ENCODE assay signal across 24 cellular contexts in genomic region chr7:149474309-149475120, GRCh38. TPM values are rescaled to one million over a fixed set of nuclear protein-coding genes. Genes with fewer than 3 reads are reported as not detected.
DNase-seq lines count a peak whose midpoint lies in the region; ATAC-seq, FAIRE-seq and TF ChIP-seq lines count a peak whose summit lies in the region.
"Had no signal": no experiment of that assay in that cellular context is flagged by ENCODE, and none has a peak within 500 bp of the region (broad histone marks: within the 10 kb centered on the region; RNA-seq: fewer than 3 reads in every experiment).

No MANE protein-coding gene starts in this region.

- H3K27ac ChIP-seq in A673 (ENCODE audit: low read depth, low read length, poor library complexity, severe bottlenecking) (no peak overlapping the region), H1 (ENCODE audit: low read depth, low read length) (no peak overlapping the region), neuronal stem cell (replicated peaks; ENCODE audit: low read length) (no peak overlapping the region)
- H3K27ac ChIP-seq: BLaER1 treated with 17β-estradiol and CSF1 and Interleukin-3, amounts not matched to agents 10 nM and 100 nM; vagina had no signal

- POLR2A ChIA-PET in A673 (lab: Charles Lee; ENCODE audit: low non-redundant PET) (no interaction called here), H1 (lab: Charles Lee; ENCODE audit: partially characterized antibody) (interaction anchor here (5.0 kb wide), 1 partner anchor 14 kb away, joined by 26 read pairs; the partner anchor contains the start of gene ZNF777)

- no peak for TF ChIP-seq EP300 in H1 (IDR thresholded peaks at IDR 0.05; ENCODE audit: borderline replicate concordance in 1 of 2, low read depth in 2 of 2, low read length in 2 of 2)

- peaks cover 22 to 36% of the 10 kb centered on the region in 2 donors for H3K36me3 Mint-ChIP-seq in activated naive CD4-positive, alpha-beta T cell treated with anti-CD3 and anti-CD28 coated beads, Interleukin-2, amount 50 U/mL, for 72 hours

- no peak overlapping the region for H2AFZ ChIP-seq in H1 (ENCODE audit: low read length)
- no peak overlapping the region for H2AFZ ChIP-seq in neuronal stem cell (ENCODE audit: low read length)

- H3K9ac ChIP-seq in H1 (replicated peaks in 1 of 4; ENCODE audit: extremely low read depth in 1 of 4, low read depth in 3 of 4, low read length in 3 of 4): no peak overlapping the region
- H3K9ac ChIP-seq in neuronal stem cell (ENCODE audit: low read depth, low read length, poor library complexity): peak overlapping the region; percentile 21
- H3K9ac ChIP-seq: BLaER1 treated with 17β-estradiol and CSF1 and Interleukin-3, amounts not matched to agents 10 nM and 100 nM had no signal

- H3K4me2 ChIP-seq in H1 (ENCODE audit: insufficient read depth in 1 of 2, low read depth in 2 of 2, low read length in 2 of 2) (no peak overlapping the region), neuronal stem cell (ENCODE audit: insufficient read depth, low read length, poor library complexity, severe bottlenecking) (no peak overlapping the region)
- H3K4me2 ChIP-seq: BLaER1 treated with 17β-estradiol and CSF1 and Interleukin-3, amounts not matched to agents 10 nM and 100 nM had no signal

- H3K4me3 ChIP-seq in A673 (ENCODE audit: low read depth, low read length, poor library complexity, severe bottlenecking): no peak overlapping the region
- H3K4me3 ChIP-seq in H7 (ENCODE audit: insufficient read depth, low read depth, low read length): no peak overlapping the region
- H3K4me3 ChIP-seq in H1 (ENCODE audit: extremely low read depth in 1 of 4, insufficient read depth in 2 of 4, low read depth in 3 of 4, low read length in 4 of 4): no peak overlapping the region
- no peak overlapping the region for H3K4me3 ChIP-seq in neuronal stem cell (ENCODE audit: low read length in 2 of 2)
- H3K4me3 ChIP-seq: BLaER1 treated with 17β-estradiol and CSF1 and Interleukin-3, amounts not matched to agents 10 nM and 100 nM; lung; vagina had no signal

- intact Hi-C loops in A673 (cut with micrococcal nuclease; ENCODE audit: unreplicated experiment): no loop called here

- no peaks in the 10 kb centered on the region for H3K79me2 ChIP-seq in H1 (ENCODE audit: control insufficient read depth in 1 of 2, insufficient read depth in 2 of 2, low read length in 2 of 2)

- H3K27ac Mint-ChIP-seq in activated naive CD4-positive, alpha-beta T cell treated with anti-CD3 and anti-CD28 coated beads, Interleukin-2, amount 50 U/mL, for 72 hours: no peak overlapping the region
- H3K27ac Mint-ChIP-seq: activated naive CD4-positive, alpha-beta T cell treated with anti-CD3 and anti-CD28 coated beads for 36 hours; T-helper 1 cell treated with Interleukin-12 subunit alpha and Interleukin-12 subunit beta and Interleukin-4 antibody, amounts not matched to agents 30 μg/mL and 1 μg/mL, for 36 hours had no signal

- H2BK20ac ChIP-seq in H1 (ENCODE audit: low read length): no peak overlapping the region

- H3K14ac ChIP-seq in H1 (ENCODE audit: insufficient read length) (no peak overlapping the region), neuronal stem cell (ENCODE audit: low read length) (no peak overlapping the region)

- H3K56ac ChIP-seq in H1 (replicated peaks; ENCODE audit: insufficient read length, low read depth, low read length): no peak overlapping the region

- no peaks in the 10 kb centered on the region for H3K23me2 ChIP-seq in H1 (ENCODE audit: low read depth, low read length)

- no peak overlapping the region for H2BK15ac ChIP-seq in H1 (ENCODE audit: low read length)
- no peak overlapping the region for H2BK15ac ChIP-seq in neuronal stem cell (ENCODE audit: low read length)

- H4K5ac ChIP-seq in H1 (ENCODE audit: insufficient read length, low read depth, low read length): no peak overlapping the region

- H2BK120ac ChIP-seq in H1 (replicated peaks; ENCODE audit: low read depth, low read length) (no peak overlapping the region), neuronal stem cell (ENCODE audit: low read depth, low read length) (no peak overlapping the region)

- 0 out of 2 replicates have a peak, but pooled peaks cover 3% of the 10 kb centered on the region for H3K79me1 ChIP-seq in H1 (ENCODE audit: low read depth, low read length)
- peaks cover 7% of the 10 kb centered on the region for H3K79me1 ChIP-seq in neuronal stem cell (ENCODE audit: low read depth, low read length)

- TF ChIP-seq CTCF in A673 (conservative IDR thresholded peaks at IDR 0.05; ENCODE audit: low read depth, low read length) (0 out of 2 replicates have a peak, but pooled peaks have one; percentile 9), H1 (IDR thresholded peaks at IDR 0.05; ENCODE audit: control extremely low read depth in 1 of 3, insufficient read depth in 1 of 3, low read depth in 1 of 3, low read length in 3 of 3) (peak; percentile 21 to 39 (median 35))

- H3K27me3 ChIP-seq in A673 (replicated peaks; ENCODE audit: insufficient read depth, low read depth, low read length, poor library complexity) (no peaks in the 10 kb centered on the region), H7 (ENCODE audit: control insufficient read depth, insufficient read depth, low read length) (no peaks in the 10 kb centered on the region), H1 (replicated peaks in 1 of 4; ENCODE audit: control insufficient read depth in 3 of 4, extremely low read depth in 1 of 4, insufficient read depth in 3 of 4, low read length in 3 of 4) (no peaks in the 10 kb centered on the region), neuronal stem cell (ENCODE audit: control insufficient read depth in 3 of 3, insufficient read depth in 3 of 3, low read depth in 1 of 3, low read length in 3 of 3) (no peaks in the 10 kb centered on the region)
- H3K27me3 ChIP-seq: BLaER1 treated with 17β-estradiol and CSF1 and Interleukin-3, amounts not matched to agents 10 nM and 100 nM; neutrophil; vagina had no signal

- CTCF ChIA-PET in A673 (lab: Charles Lee) (no interaction called here), H1 (lab: Charles Lee; ENCODE audit: partially characterized antibody) (interaction anchor here (0.6 to 3.1 kb wide), 13 partner anchors 8 to 188 kb away, joined by 3 to 12 read pairs (median 3); partner anchors contain the start of gene ZNF777)

- no peak overlapping the region for H2AK5ac ChIP-seq in H1 (ENCODE audit: low read depth, low read length)
- no peak overlapping the region for H2AK5ac ChIP-seq in neuronal stem cell (ENCODE audit: low read depth, low read length)

- peaks cover 24% of the 10 kb centered on the region for H3K36me3 ChIP-seq in A673 (ENCODE audit: insufficient read depth, low read length, poor library complexity, severe bottlenecking)
- peaks cover 5% of the 10 kb centered on the region for H3K36me3 ChIP-seq in H7 (replicated peaks; ENCODE audit: control insufficient read depth, insufficient read depth, low read length)
- peaks cover 2 to 28% (median 11%) of the 10 kb centered on the region in 4 experiments; a peak in 7 of 8 replicates for H3K36me3 ChIP-seq in H1 (ENCODE audit: control insufficient read depth in 2 of 4, insufficient read depth in 4 of 4, low read length in 3 of 4)
- H3K36me3 ChIP-seq in neuronal stem cell (replicated peaks in 1 of 2; ENCODE audit: control insufficient read depth in 2 of 2, insufficient read depth in 2 of 2, low read length in 2 of 2): peaks cover 39 to 82% of the 10 kb centered on the region in 2 donors

- WGBS in H1 (ENCODE audit: extremely low coverage in 1 of 2, insufficient coverage in 1 of 2, insufficient read length in 1 of 2, insufficient replicate concordance in 2 of 2, low coverage in 1 of 2, low lambda C conversion rate in 2 of 2, missing lambda C conversion rate in 1 of 2), 2 experiments: 93% methylated on average over 41 of the region's 77 CpGs; no CpG with 5 or more reads in 1 of the 2 experiments
- no CpG with 5 or more reads among the region's 77 CpGs for WGBS in neuronal stem cell (ENCODE audit: extremely low coverage in 2 of 2, insufficient read length in 2 of 2, insufficient replicate concordance in 1 of 2), 2 donors

- FAIRE-seq in H1 (lab: Jason Lieb, UNC): no peak

- TF ChIP-seq RAD21 in H1 (IDR thresholded peaks at IDR 0.05 in 1 of 2, conservative IDR thresholded peaks at IDR 0.05 in 1 of 2; ENCODE audit: low read depth in 2 of 2, low read length in 2 of 2): peak; percentile 2 to 39; a peak in 2 of 4 replicates

- no peak overlapping the region for H3K4ac ChIP-seq in H1 (replicated peaks; ENCODE audit: insufficient read length, low read depth, low read length)
- no peak overlapping the region for H3K4ac ChIP-seq in neuronal stem cell (ENCODE audit: low read length)

- no peak for ATAC-seq in activated naive CD4-positive, alpha-beta T cell treated with anti-CD3 and anti-CD28 coated beads, Interleukin-2, amount 50 U/mL, for 72 hours

- H4K91ac ChIP-seq in H1 (replicated peaks; ENCODE audit: insufficient read length, low read length) (no peak overlapping the region), neuronal stem cell (ENCODE audit: low read depth, low read length, poor library complexity) (no peak overlapping the region)

- H3K9me3 ChIP-seq in A673 (ENCODE audit: low read depth, low read length, poor library complexity, severe bottlenecking) (no peaks in the 10 kb centered on the region), H1 (ENCODE audit: insufficient read depth in 2 of 2, low read depth in 1 of 2, low read length in 1 of 2) (peaks cover 4 to 6% of the 10 kb centered on the region in 2 experiments; a peak in 1 of 4 replicates), neuronal stem cell (replicated peaks in 1 of 2; ENCODE audit: control insufficient read depth in 2 of 2, insufficient read depth in 1 of 2, low read depth in 1 of 2, low read length in 2 of 2) (peaks cover 14 to 24% of the 10 kb centered on the region in 2 donors)
- H3K9me3 ChIP-seq: neutrophil, vagina had no signal

- BruUV-seq in A673 (replicated peaks; lab: Mats Ljungman, UMichigan): no TSS peak

- H4K8ac ChIP-seq in H1 (ENCODE audit: extremely low read depth, insufficient read depth, low read length) (peak overlapping the region; percentile 2), neuronal stem cell (ENCODE audit: low read depth, low read length) (no peak overlapping the region)

- H2BK12ac ChIP-seq in H1 (ENCODE audit: low read depth, low read length) (no peak overlapping the region), neuronal stem cell (ENCODE audit: low read length) (no peak overlapping the region)

- H2BK5ac ChIP-seq in H1 (ENCODE audit: low read depth, low read length): no peak overlapping the region
- H2BK5ac ChIP-seq in neuronal stem cell (ENCODE audit: low read length): no peak overlapping the region

- peaks cover 6% of the 10 kb centered on the region in 2 donors for H3K9me3 Mint-ChIP-seq in activated naive CD4-positive, alpha-beta T cell treated with anti-CD3 and anti-CD28 coated beads, Interleukin-2, amount 50 U/mL, for 72 hours

- no peak for TF ChIP-seq POLR2A in H1 (IDR thresholded peaks at IDR 0.05; ENCODE audit: control extremely low read depth in 1 of 2, low read depth in 2 of 2, low read length in 2 of 2)

- no peak overlapping the region for H3K18ac ChIP-seq in H1 (ENCODE audit: extremely low read depth, low read length)
- no peak overlapping the region for H3K18ac ChIP-seq in neuronal stem cell (ENCODE audit: low read length)

- DNase-seq in A673 (ENCODE audit: low spot score) (no peak), H7 (peak; percentile 70), H1 (ENCODE audit: low read depth in 1 of 2, low spot score in 2 of 2) (no peak), neuronal stem cell (ENCODE audit: low spot score) (no peak), HuH-7.5 (ENCODE audit: low spot score) (no peak)
- DNase-seq in activated naive CD4-positive, alpha-beta T cell treated with anti-CD3 and anti-CD28 coated beads, Interleukin-2, amount 50 U/mL, for 16 hours: no peak
- DNase-seq in activated naive CD4-positive, alpha-beta T cell treated with anti-CD3 and anti-CD28 coated beads, Interleukin-2, amount 50 U/mL, for 72 hours (ENCODE audit: low spot score in 2 of 2): no peak
- DNase-seq in activated T-cell treated with anti-CD3 and anti-CD28 coated beads, Interleukin-2, amount 50 U/mL, for 1 hour: no peak
- DNase-seq: activated naive CD4-positive, alpha-beta T cell treated with anti-CD3 and anti-CD28 coated beads for 36 hours; anterior cingulate cortex; Caco-2; cortex of kidney; DND-41; islet precursor cell; KG1; NCI-H146; NCI-H2171; NCI-H524; stimulated activated CD4-positive, alpha-beta T cell treated with anti-CD3 and anti-CD28 coated beads, Interleukin-1b, Interleukin-23, amount 100 ng/mL, for 48 hours had no signal

- peaks cover 0 to 2% of the 10 kb centered on the region in 2 experiments for H4K20me1 ChIP-seq in H1 (replicated peaks in 1 of 2; ENCODE audit: control insufficient read depth in 1 of 2, insufficient read depth in 2 of 2, low read length in 2 of 2)

- H3K4me1 ChIP-seq in A673 (ENCODE audit: insufficient read depth, low read length, poor library complexity, severe bottlenecking) (no peaks in the 10 kb centered on the region), H1 (replicated peaks in 1 of 4; ENCODE audit: control insufficient read depth in 3 of 4, insufficient read depth in 4 of 4, low read length in 3 of 4) (peaks cover 0 to 11% (median 8%) of the 10 kb centered on the region in 4 experiments; a peak in 6 of 7 replicates), neuronal stem cell (ENCODE audit: control insufficient read depth in 2 of 2, insufficient read depth in 1 of 2, low read depth in 1 of 2, low read length in 2 of 2) (no peaks in the 10 kb centered on the region)
- H3K4me1 ChIP-seq: BLaER1 treated with 17β-estradiol and CSF1 and Interleukin-3, amounts not matched to agents 10 nM and 100 nM; Caco-2; vagina had no signal

- no peak overlapping the region for H3K23ac ChIP-seq in H1 (ENCODE audit: insufficient read length)
- no peak overlapping the region for H3K23ac ChIP-seq in neuronal stem cell (ENCODE audit: low read depth, low read length, poor library complexity)

RNA-seq across cellular contexts. Expression of gene ZNF777, which starts 13.7 kb away (rescaled TPM):
- 19.3 and 19.6 TPM in 2 replicates for total RNA-seq in A673 (2021)
- total RNA-seq in H7 (2014; rRNA removed; shearing (Covaris generic)): 9.0 and 12.1 TPM in 2 replicates
- total RNA-seq in H1 (2021; fragmentation: NEBNext Ultra II Directional; extraction: Animal tissue kit (Norgen Biotek cat#: 25700)): 10.1 and 11.2 TPM in 2 replicates
- 8.0 and 9.4 TPM in 2 replicates for polyA plus RNA-seq in H1 (2011; rRNA removed)
- polyA plus RNA-seq in H1 (2011; cell fraction: cytosol; rRNA removed): 7.3 TPM
- polyA plus RNA-seq in H1 (2011; cell fraction: nucleus; rRNA removed): 6.9 TPM
- 5.7 to 11.4 TPM (median 9.2 TPM) in 4 replicates for polyA plus RNA-seq in H1 (2012, experiment 1 of 2)
- 6.2 TPM for polyA plus RNA-seq in H1 (2012, experiment 2 of 2)
- polyA plus RNA-seq in H1 (2013, experiment 1 of 2): 6.5 TPM
- polyA plus RNA-seq in H1 (2013, experiment 2 of 2): 6.1 TPM
- 4.1 and 4.3 TPM in 2 replicates for polyA minus RNA-seq in H1 (2011; rRNA and poly(A)+ RNA removed)
- 9.1 TPM for polyA minus RNA-seq in H1 (2011; cell fraction: cytosol; rRNA and poly(A)+ RNA removed)
- 4.5 TPM for polyA minus RNA-seq in H1 (2011; cell fraction: nucleus; rRNA and poly(A)+ RNA removed)
- 11.3 TPM for polyA plus RNA-seq in neuronal stem cell (2013, experiment 1 of 2)
- 10.9 TPM for polyA plus RNA-seq in neuronal stem cell (2013, experiment 2 of 2)
- total RNA-seq in activated naive CD4-positive, alpha-beta T cell treated with anti-CD3 and anti-CD28 coated beads, Interleukin-2, amount 50 U/mL, for 72 hours: 10 to 100 TPM in 1 of 2 donors, 1 to 10 TPM in 1; 3.5 to 12.7 TPM

RNA-seq across cellular contexts. Expression of gene ZNF746, which starts 23.1 kb away (rescaled TPM):
- total RNA-seq in A673 (2021): 22.5 and 24.0 TPM in 2 replicates
- 19.4 and 19.9 TPM in 2 replicates for total RNA-seq in H7 (2014; rRNA removed; shearing (Covaris generic))
- total RNA-seq in H1 (2021; fragmentation: NEBNext Ultra II Directional; extraction: Animal tissue kit (Norgen Biotek cat#: 25700)): 15.4 and 15.6 TPM in 2 replicates
- polyA plus RNA-seq in H1 (2011; rRNA removed): 7.5 and 9.1 TPM in 2 replicates
- polyA plus RNA-seq in H1 (2011; cell fraction: cytosol; rRNA removed): 6.8 TPM
- 14.0 TPM for polyA plus RNA-seq in H1 (2011; cell fraction: nucleus; rRNA removed)
- 8.4 to 12.7 TPM (median 10.6 TPM) in 4 replicates for polyA plus RNA-seq in H1 (2012, experiment 1 of 2)
- polyA plus RNA-seq in H1 (2012, experiment 2 of 2): 9.8 TPM
- 8.0 TPM for polyA plus RNA-seq in H1 (2013, experiment 1 of 2)
- polyA plus RNA-seq in H1 (2013, experiment 2 of 2): 7.6 TPM
- polyA minus RNA-seq in H1 (2011; rRNA and poly(A)+ RNA removed): 7.2 and 11.5 TPM in 2 replicates
- 11.9 TPM for polyA minus RNA-seq in H1 (2011; cell fraction: cytosol; rRNA and poly(A)+ RNA removed)
- polyA minus RNA-seq in H1 (2011; cell fraction: nucleus; rRNA and poly(A)+ RNA removed): 14.7 TPM
- 11.3 TPM for polyA plus RNA-seq in neuronal stem cell (2013, experiment 1 of 2)
- polyA plus RNA-seq in neuronal stem cell (2013, experiment 2 of 2): 11.9 TPM
- total RNA-seq in activated naive CD4-positive, alpha-beta T cell treated with anti-CD3 and anti-CD28 coated beads, Interleukin-2, amount 50 U/mL, for 72 hours: 10 to 100 TPM; 15.3 to 15.5 TPM
